In the genomic region with DNA sequence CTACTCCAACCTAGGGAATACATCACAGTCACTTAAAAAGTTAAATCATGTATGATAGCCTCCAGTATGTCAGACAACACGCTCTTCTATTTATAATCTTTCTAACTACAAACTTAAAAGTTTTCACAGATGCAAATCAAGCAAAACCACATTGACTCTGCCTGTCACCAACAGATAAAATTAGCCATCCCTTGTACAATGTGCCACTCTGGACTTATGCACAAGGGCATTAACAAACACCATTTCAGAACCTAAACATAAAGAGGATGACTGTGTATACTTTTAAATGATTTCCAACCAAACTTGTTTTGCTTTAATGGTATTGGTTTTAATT, we compare ENCODE assay signal across 11 cellular contexts. TPM values are rescaled to one million over a fixed set of nuclear protein-coding genes. Genes with fewer than 3 reads are reported as not detected.
DNase-seq lines count a peak whose midpoint lies in the region; ATAC-seq, FAIRE-seq and TF ChIP-seq lines count a peak whose summit lies in the region.
"Had no signal": no experiment of that assay in that cellular context is flagged by ENCODE, and none has a peak within 500 bp of the region (broad histone marks: within the 10 kb centered on the region; RNA-seq: fewer than 3 reads in every experiment).

No MANE protein-coding gene starts in this region.

- TF ChIP-seq POLR2A in K562 (conservative IDR thresholded peaks at IDR 0.05) = no peak

- FAIRE-seq in K562 (lab: Jason Lieb, UNC) = no peak

- peak; percentile 46; the same call in 1 of the 2 replicates for TF ChIP-seq EP300 in K562 (IDR thresholded peaks at IDR 0.05; ENCODE audit: low read length)

- in situ Hi-C loops in K562 (cut with MboI) = no loop called here

- no peak overlapping the region for H2AFZ ChIP-seq in K562 (ENCODE audit: low read depth, low read length)

- H3K9me3 Mint-ChIP-seq in activated naive CD4-positive, alpha-beta T cell treated with anti-CD3 and anti-CD28 coated beads, Interleukin-2, amount 50 U/mL, for 72 hours = no peaks in the 10 kb centered on the region
- H3K9me3 Mint-ChIP-seq: activated naive CD4-positive, alpha-beta T cell treated with anti-CD3 and anti-CD28 coated beads, Interleukin-2, amount 10 ng/mL, durations not matched to agents 7 days and 5 days; T-cell; type B pancreatic cell had no signal

- POLR2A ChIA-PET in K562 (lab: Yijun Ruan, JAX) = interaction anchor here (0.6 to 5.1 kb wide), 2 partner anchors 12 to 29 kb away, joined by 3 to 35 read pairs; no protein-coding TSS in a partner anchor

- peaks cover 2% of the 10 kb centered on the region; the same call in 1 of the 2 replicates for H3K9me3 ChIP-seq in K562 (replicated peaks; ENCODE audit: control insufficient read depth, insufficient read depth, low read depth, low read length)

- H3K27ac Mint-ChIP-seq in activated naive CD4-positive, alpha-beta T cell treated with anti-CD3 and anti-CD28 coated beads, Interleukin-2, amount 50 U/mL, for 72 hours = no peak overlapping the region
- H3K27ac Mint-ChIP-seq: activated naive CD4-positive, alpha-beta T cell treated with anti-CD3 and anti-CD28 coated beads, Interleukin-2, amount 10 ng/mL, durations not matched to agents 7 days and 5 days; type B pancreatic cell had no signal

- H3K4me2 ChIP-seq in K562 (ENCODE audit: insufficient read depth, low read length) = peak overlapping the region; percentile 61

- no peaks in the 10 kb centered on the region for H3K36me3 ChIP-seq in K562 (ENCODE audit: control insufficient read depth, insufficient read depth, low read length)

- no peaks in the 10 kb centered on the region for H3K36me3 Mint-ChIP-seq in activated naive CD4-positive, alpha-beta T cell treated with anti-CD3 and anti-CD28 coated beads, Interleukin-2, amount 50 U/mL, for 72 hours
- H3K36me3 Mint-ChIP-seq: activated naive CD4-positive, alpha-beta T cell treated with anti-CD3 and anti-CD28 coated beads, Interleukin-2, amount 10 ng/mL, durations not matched to agents 7 days and 5 days; type B pancreatic cell had no signal

- peaks cover 4 to 18% of the 10 kb centered on the region in 2 experiments; a peak in 3 of 5 replicates for H3K4me1 ChIP-seq in K562 (replicated peaks in 1 of 2; ENCODE audit: control insufficient read depth in 2 of 2, insufficient read depth in 2 of 2, low read length in 2 of 2)

- peak; percentile 22 for ATAC-seq in GM18508 (IDR thresholded peaks at IDR 0.05; ENCODE audit: insufficient read depth, unreplicated experiment)
- peak; percentile 40 for ATAC-seq in GM21526 (IDR thresholded peaks at IDR 0.05; ENCODE audit: low FRiP score, unreplicated experiment)
- peak; percentile 53 for ATAC-seq in HG03280 (IDR thresholded peaks at IDR 0.05; ENCODE audit: unreplicated experiment)
- ATAC-seq in K562 = peak; percentile 48
- ATAC-seq in activated naive CD4-positive, alpha-beta T cell treated with anti-CD3 and anti-CD28 coated beads, Interleukin-2, amount 50 U/mL, for 72 hours = no peak

- peak overlapping the region; percentile 45 for H3K27ac ChIP-seq in K562 (ENCODE audit: extremely low read depth, low read depth, low read length)

- TF ChIP-seq CTCF in K562 (IDR thresholded peaks at IDR 0.05 in 2 of 3, conservative IDR thresholded peaks at IDR 0.05 in 1 of 3; ENCODE audit: insufficient read depth in 2 of 3, low read depth in 1 of 3, low read length in 3 of 3) = no peak

- peaks cover 99% of the 10 kb centered on the region for H3K79me2 ChIP-seq in K562 (ENCODE audit: control insufficient read depth, insufficient read depth, low read length)

- no peaks in the 10 kb centered on the region for H3K27me3 ChIP-seq in K562 (ENCODE audit: control insufficient read depth in 2 of 2, insufficient read depth in 2 of 2, low read length in 2 of 2)

- H3K9ac ChIP-seq in K562 (ENCODE audit: insufficient read depth in 1 of 2, low read depth in 2 of 2, low read length in 2 of 2) = peak overlapping the region in 1 of 2 experiments; percentile 38; a peak in 2 of 4 replicates

- intact Hi-C loops in K562 (cut with micrococcal nuclease) = no loop called here

- 6% methylated on average over 1 of the region's 1 CpG for WGBS in K562 (ENCODE audit: insufficient coverage, low coverage, missing lambda C conversion rate)

- H3K4me3 ChIP-seq in K562 = no peak overlapping the region

- BruUV-seq in K562 (replicated peaks; lab: Mats Ljungman, UMichigan) = no TSS peak

- CTCF ChIA-PET in K562 (lab: Yijun Ruan, JAX; ENCODE audit: low intra/inter-chr PET ratio) = no interaction called here

- TF ChIP-seq RAD21 in K562 (CRISPR knock-in tag; conservative IDR thresholded peaks at IDR 0.05 in 1 of 2, IDR thresholded peaks at IDR 0.05 in 1 of 2) = no peak

- peak in 2 of 4 experiments; percentile 23 to 50 for DNase-seq in K562 (ENCODE audit: extremely low read depth in 1 of 4, low spot score in 3 of 4)
- DNase-seq in NCI-H2081 (lab: John Stamatoyannopoulos, UW) = no peak
- no peak for DNase-seq in activated naive CD4-positive, alpha-beta T cell treated with Interleukin-2 at 50 U/mL for 16 hours
- DNase-seq in COLO668 (lab: John Stamatoyannopoulos, UW; ENCODE audit: unreplicated experiment) = no peak
- no peak for DNase-seq in activated naive CD4-positive, alpha-beta T cell treated with anti-CD3 and anti-CD28 coated beads, Interleukin-2, amount 50 U/mL, for 72 hours (ENCODE audit: low spot score in 2 of 2)
- DNase-seq: activated naive CD4-positive, alpha-beta T cell treated with anti-CD3 and anti-CD28 coated beads, Interleukin-2, amount 10 ng/mL, durations not matched to agents 7 days and 5 days; T-cell had no signal

- H3K9me1 ChIP-seq in K562 (ENCODE audit: control insufficient read depth, insufficient read depth, low read length) = no peaks in the 10 kb centered on the region

- H4K20me1 ChIP-seq in K562 (replicated peaks; ENCODE audit: control insufficient read depth, insufficient read depth, low read length) = no peaks in the 10 kb centered on the region

TF ChIP-seq in K562, 482 proteins besides CTCF, POLR2A, EP300 and RAD21 (continues in another document):
- TF ChIP-seq, protein P1, sequence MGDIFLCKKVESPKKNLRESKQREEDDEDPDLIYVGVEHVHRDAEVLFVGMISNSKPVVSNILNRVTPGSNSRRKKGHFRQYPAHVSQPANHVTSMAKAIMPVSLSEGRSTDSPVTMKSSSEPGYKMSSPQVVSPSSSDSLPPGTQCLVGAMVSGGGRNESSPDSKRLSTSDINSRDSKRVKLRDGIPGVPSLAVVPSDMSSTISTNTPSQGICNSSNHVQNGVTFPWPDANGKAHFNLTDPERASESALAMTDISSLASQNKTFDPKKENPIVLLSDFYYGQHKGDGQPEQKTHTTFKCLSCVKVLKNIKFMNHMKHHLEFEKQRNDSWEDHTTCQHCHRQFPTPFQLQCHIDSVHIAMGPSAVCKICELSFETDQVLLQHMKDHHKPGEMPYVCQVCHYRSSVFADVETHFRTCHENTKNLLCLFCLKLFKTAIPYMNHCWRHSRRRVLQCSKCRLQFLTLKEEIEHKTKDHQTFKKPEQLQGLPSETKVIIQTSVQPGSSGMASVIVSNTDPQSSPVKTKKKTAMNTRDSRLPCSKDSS (IDR thresholded peaks at IDR 0.05; ENCODE audit: low read depth, partially characterized antibody) = no peak
- TF ChIP-seq DACH1 (IDR thresholded peaks at IDR 0.05; ENCODE audit: partially characterized antibody) = peak; percentile 39

RNA-seq across cellular contexts. Expression of a gene that starts 14.7 kb away (rescaled TPM):
- 13.0 and 31.7 TPM in 2 replicates for total RNA-seq in K562 (2011; cell fraction: chromatin; rRNA removed; ENCODE audit: low replicate concordance)
- 15.8 and 16.5 TPM in 2 replicates for total RNA-seq in K562 (2011; cell fraction: nucleolus; rRNA removed)
- total RNA-seq in K562 (2011; cell fraction: nucleoplasm; rRNA removed) = 28.2 and 28.9 TPM in 2 replicates
- total RNA-seq in K562 (2014; rRNA removed) (9.2 and 11.4 TPM in 2 replicates), K562 (2014; rRNA removed; fragmentation: Illumina TruSeq; extraction: Trizol) (18.4 and 19.0 TPM in 2 replicates), K562 (2015; rRNA removed; fragmentation: Illumina TruSeq; extraction: Trizol) (21.8 and 22.6 TPM in 2 replicates), K562 (2021) (14.8 and 16.0 TPM in 2 replicates)
- polyA plus RNA-seq in K562 (2011; rRNA removed) (13.6 and 15.9 TPM in 2 replicates), K562 (2014; fragmentation: Illumina TruSeq; extraction: Trizol) (19.7 and 23.4 TPM in 2 replicates), K562 (2014; fragmentation: Nextera tagmentation; extraction: Ambion mirVana) (10 to 100 TPM; 10.8 to 11.2 TPM), K562 (2014; rRNA removed) (13.0 and 13.1 TPM in 2 replicates)
- polyA plus RNA-seq in K562 (2011; cell fraction: cytosol; rRNA removed) = 4.4 and 8.7 TPM in 2 replicates
- polyA plus RNA-seq in K562 (2011; cell fraction: nucleus; rRNA removed) = 6.9 and 12.3 TPM in 2 replicates
- polyA plus RNA-seq in K562 (2012) = 17.1 and 24.6 TPM in 2 replicates
- polyA minus RNA-seq in K562 (2011; rRNA and poly(A)+ RNA removed) = 10.9 and 16.5 TPM in 2 replicates
- polyA minus RNA-seq in K562 (2011; cell fraction: cytosol; rRNA and poly(A)+ RNA removed) = 9.2 and 9.9 TPM in 2 replicates
- polyA minus RNA-seq in K562 (2011; cell fraction: nucleus; rRNA and poly(A)+ RNA removed) = 10.1 and 20.0 TPM in 2 replicates
- total RNA-seq in activated naive CD4-positive, alpha-beta T cell treated with anti-CD3 and anti-CD28 coated beads, Interleukin-2, amount 50 U/mL, for 72 hours = 10 to 100 TPM; 10.7 to 11.5 TPM

RNA-seq across cellular contexts. Expression of a gene that starts 14.9 kb away (rescaled TPM):
- total RNA-seq in K562 (2011; cell fraction: chromatin; rRNA removed; ENCODE audit: low replicate concordance) = 61.9 and 123 TPM in 2 replicates
- total RNA-seq in K562 (2011; cell fraction: nucleolus; rRNA removed) = 31.5 and 34.7 TPM in 2 replicates
- total RNA-seq in K562 (2011; cell fraction: nucleoplasm; rRNA removed) = 62.6 and 89.5 TPM in 2 replicates
- total RNA-seq in K562 (2014; rRNA removed) = 9.2 and 10.9 TPM in 2 replicates
- 12.5 and 12.7 TPM in 2 replicates for total RNA-seq in K562 (2014; rRNA removed; fragmentation: Illumina TruSeq; extraction: Trizol)
- total RNA-seq in K562 (2015; rRNA removed; fragmentation: Illumina TruSeq; extraction: Trizol) = 11.2 and 12.9 TPM in 2 replicates
- total RNA-seq in K562 (2021) = 9.0 and 10.1 TPM in 2 replicates
- 17.9 and 18.5 TPM in 2 replicates for polyA plus RNA-seq in K562 (2011; rRNA removed)
- 5.7 and 8.4 TPM in 2 replicates for polyA plus RNA-seq in K562 (2011; cell fraction: cytosol; rRNA removed)
- polyA plus RNA-seq in K562 (2011; cell fraction: nucleus; rRNA removed) = 42.8 and 47.5 TPM in 2 replicates
- 7.0 and 8.8 TPM in 2 replicates for polyA plus RNA-seq in K562 (2012)
- polyA plus RNA-seq in K562 (2014; fragmentation: Illumina TruSeq; extraction: Trizol) = 8.2 and 10.0 TPM in 2 replicates
- polyA plus RNA-seq in K562 (2014; fragmentation: Nextera tagmentation; extraction: Ambion mirVana) = under 1 TPM; 0.77 to 0.91 TPM
- 9.6 and 10.2 TPM in 2 replicates for polyA plus RNA-seq in K562 (2014; rRNA removed)
- 46.9 and 55.3 TPM in 2 replicates for polyA minus RNA-seq in K562 (2011; rRNA and poly(A)+ RNA removed)
- polyA minus RNA-seq in K562 (2011; cell fraction: cytosol; rRNA and poly(A)+ RNA removed) = 8.7 and 13.2 TPM in 2 replicates
- 32.9 and 60.0 TPM in 2 replicates for polyA minus RNA-seq in K562 (2011; cell fraction: nucleus; rRNA and poly(A)+ RNA removed)
- total RNA-seq in activated naive CD4-positive, alpha-beta T cell treated with anti-CD3 and anti-CD28 coated beads, Interleukin-2, amount 50 U/mL, for 72 hours = 10 to 100 TPM in 1 of 2 donors, 1 to 10 TPM in 1; 9.1 to 15.9 TPM

Comparison
In these comparisons a context has a peak if more than half of its experiments do, and no peak if none do; other contexts are left out.
1. ATAC-seq: peak in GM18508 (single experiment), GM21526 (single experiment), HG03280 (single experiment) and K562 (single experiment); none in activated naive CD4-positive, alpha-beta T cell treated with anti-CD3 and anti-CD28 coated beads, Interleukin-2, amount 50 U/mL, for 72 hours (0 of 2).